In genomic region chr10:3173173-3173878, GRCh38 we compare ENCODE assay signal across 8 cellular contexts. TPM values are rescaled to one million over a fixed set of nuclear protein-coding genes. Genes with fewer than 3 reads are reported as not detected.
A peak's percentile ranks its signal among the peaks of the same experiment; 100 is the strongest.
DNase-seq lines count a peak whose midpoint lies in the region; ATAC-seq, FAIRE-seq and TF ChIP-seq lines count a peak whose summit lies in the region.

No MANE protein-coding gene starts in this region.

- DNase-seq in GM12892 (ENCODE audit: insufficient read length) (peak; percentile 70), NCI-H526 (lab: John Stamatoyannopoulos, UW) (peak; percentile 91 to 99), choroid plexus epithelial cell (ENCODE audit: low read depth) (no peak), T-helper 9 cell (no peak), Ammon's horn (ENCODE audit: low spot score) (no peak)

- peak overlapping the region; percentile 48 for H3K27ac ChIP-seq in 22Rv1

- no peak for FAIRE-seq in GM12892 (lab: Jason Lieb, UNC)

- no peaks in the 10 kb centered on the region for H3K9me3 ChIP-seq in mononuclear cell (ENCODE audit: low read depth, low read length)

- TF ChIP-seq CTCF in 22Rv1 (IDR thresholded peaks at IDR 0.05) (no peak), choroid plexus epithelial cell (conservative IDR thresholded peaks at IDR 0.05; ENCODE audit: low read depth, low read length) (no peak)

- peak; percentile 9 for ATAC-seq in HG02870 (IDR thresholded peaks at IDR 0.05; ENCODE audit: unreplicated experiment)

- peaks cover 16% of the 10 kb centered on the region for H3K4me1 ChIP-seq in mononuclear cell (ENCODE audit: insufficient read depth, low read length)

- no peak for TF ChIP-seq POLR2A in GM12892 (IDR thresholded peaks at IDR 0.05; ENCODE audit: low read depth, low read length)

- H3K4me3 ChIP-seq in choroid plexus epithelial cell (ENCODE audit: low read depth, low read length) = peak overlapping the region; percentile 57
- peak overlapping the region; percentile 35 for H3K4me3 ChIP-seq in mononuclear cell (ENCODE audit: low read length)

- H3K27me3 ChIP-seq in mononuclear cell (ENCODE audit: insufficient read depth, low read length) = peaks cover 3% of the 10 kb centered on the region

RNA-seq across cellular contexts. Expression of gene PITRM1, which starts 0.7 kb away (rescaled TPM):
- 39.6 TPM for polyA plus RNA-seq in GM12892 (2012; ENCODE audit: missing spikeins)
- 52.7 TPM for total RNA-seq in mononuclear cell

Comparison
In these comparisons a context has a peak if more than half of its experiments do, and no peak if none do; other contexts are left out.
1. DNase-seq: peak in GM12892 (single experiment) and NCI-H526 (2 of 2); none in choroid plexus epithelial cell (single experiment), T-helper 9 cell (single experiment) and Ammon's horn (single experiment).